In genomic region chr5:131147258-131147657, GRCh38 we compare ENCODE assay signal across 21 cellular contexts.
"Had no signal": no experiment of that assay in that cellular context is flagged by ENCODE, and none has a peak within 500 bp of the region (broad histone marks: within the 10 kb centered on the region; RNA-seq: fewer than 3 reads in every experiment).

No MANE protein-coding gene starts in this region.

- ATAC-seq: Panc1, PC-3, SK-N-SH treated with all-trans-retinoic acid at 6 μM for 48 hours had no signal

- H3K9me3 ChIP-seq: MG63, SJCRH30 had no signal

- H3K4me1 ChIP-seq: SJCRH30 had no signal

- H3K4me3 ChIP-seq: MG63, SJCRH30 had no signal

- DNase-seq: Karpas-422, KG1, MG63, NCI-H1092, NCI-H1105 treated with DMSO at 0.1 percent for 48 hours, NCI-H1417 treated with DMSO at 0.1 percent for 48 hours, NCI-H146, NCI-H1694 treated with DMSO at 0.1 percent for 48 hours, NCI-H1930, NCI-H2081, NCI-H2107, NCI-H2227 treated with DMSO at 0.1 percent for 48 hours, NCI-H524, NCI-H69, NCI-H774, PC-3, SHP77 treated with DMSO at 0.1 percent for 48 hours, SJCRH30 had no signal

- H3K27ac ChIP-seq: RWPE1, SJCRH30 had no signal

- H3K36me3 ChIP-seq: MG63, SJCRH30 had no signal

- H3K27me3 ChIP-seq: SJCRH30 had no signal
